In genomic region chr10:1920127-1920526, GRCh38 we compare ENCODE assay signal across 35 cellular contexts.
"Had no signal": no experiment of that assay in that cellular context is flagged by ENCODE, and none has a peak within 500 bp of the region (broad histone marks: within the 10 kb centered on the region; RNA-seq: fewer than 3 reads in every experiment).

No MANE protein-coding gene starts in this region.

- H3K27me3 ChIP-seq: ascending aorta, cardiac muscle cell had no signal

- H3K9me3 Mint-ChIP-seq: activated CD4-positive, alpha-beta memory T cell treated with anti-CD3 and anti-CD28 coated beads for 36 hours; activated CD8-positive, alpha-beta T cell treated with anti-CD3 and anti-CD28 coated beads for 36 hours; activated naive CD4-positive, alpha-beta T cell treated with anti-CD3 and anti-CD28 coated beads, Interleukin-2, amount 10 ng/mL, durations not matched to agents 7 days and 5 days; activated T-helper 1 cell treated with anti-CD3 and anti-CD28 coated beads, Interleukin-12 subunit alpha, Interleukin-12 subunit beta, Interleukin-2, Interleukin-4 antibody, amounts not matched to agents 30 ng/mL and 10 ng/mL and 1 ng/mL, durations not matched to agents 14 hours and 24 hours and 36 hours; activated T-helper 2 cell treated with anti-CD3 and anti-CD28 coated beads, Interferon-gamma antibody, Interleukin-2, Interleukin-4, amounts not matched to agents 10 μg/mL and 5 μg/mL and 100 μg/mL, durations not matched to agents 14 hours and 24 hours and 36 hours; central memory CD8-positive, alpha-beta T cell; T-helper 1 cell treated with Interleukin-12 subunit alpha and Interleukin-12 subunit beta and Interleukin-4 antibody, amounts not matched to agents 30 μg/mL and 1 μg/mL, for 36 hours; T-helper 2 cell treated with Interferon-gamma antibody and Interleukin-4, amounts not matched to agents 5 μg/mL and 100 μg/mL, for 36 hours had no signal

- H3K36me3 Mint-ChIP-seq: activated CD4-positive, alpha-beta memory T cell treated with anti-CD3 and anti-CD28 coated beads for 36 hours; activated naive CD4-positive, alpha-beta T cell treated with anti-CD3 and anti-CD28 coated beads, Interleukin-2, amount 10 ng/mL, durations not matched to agents 7 days and 5 days; activated naive CD4-positive, alpha-beta T cell treated with anti-CD3 and anti-CD28 coated beads, Interleukin-2, amount 50 U/mL, for 24 hours; brain had no signal

- H3K4me3 ChIP-seq: ascending aorta, cardiac muscle cell had no signal

- H3K9me3 ChIP-seq: ascending aorta had no signal

- FAIRE-seq: bronchial epithelial cell, TTC549 had no signal

- H3K36me3 ChIP-seq: ascending aorta, cardiac muscle cell had no signal

- H3K4me1 ChIP-seq: ascending aorta had no signal

- H3K4me1 Mint-ChIP-seq: activated naive CD4-positive, alpha-beta T cell treated with anti-CD3 and anti-CD28 coated beads, Interleukin-2, amount 10 ng/mL, durations not matched to agents 7 days and 5 days; central memory CD8-positive, alpha-beta T cell had no signal

- DNase-seq: activated B cell treated with CpG ODN at 0.5 μM for 24 hours; activated CD4-positive, alpha-beta memory T cell treated with anti-CD3 and anti-CD28 coated beads for 36 hours; activated CD4-positive, alpha-beta T cell treated with anti-CD3 and anti-CD28 coated beads for 48 hours; activated CD4-positive, CD25-positive, alpha-beta regulatory T cell treated with anti-CD3 and anti-CD28 coated beads, Interleukin-2, amount 50 U/mL, for 72 hours; activated CD8-positive, alpha-beta memory T cell treated with anti-CD3 and anti-CD28 coated beads, Interleukin-2, amount 50 U/mL, for 4 hours; activated CD8-positive, alpha-beta T cell treated with anti-CD3 and anti-CD28 coated beads for 36 hours; activated effector memory CD4-positive, alpha-beta T cell treated with Interleukin-2 at 50 U/mL for 16 hours; activated gamma-delta T cell; activated naive CD4-positive, alpha-beta T cell treated with anti-CD3 and anti-CD28 coated beads, Interleukin-2, amount 10 ng/mL, durations not matched to agents 7 days and 5 days; activated naive CD4-positive, alpha-beta T cell treated with Interleukin-2 at 50 U/mL for 16 hours; activated T-cell treated with anti-CD3 and anti-CD28 coated beads for 4 hours; activated T-cell treated with anti-CD3 and anti-CD28 coated beads, Interleukin-2, amount 50 U/mL, for 1 hour; activated T-cell treated with anti-CD3 and anti-CD28 coated beads, Interleukin-2, amount 50 U/mL, for 4 hours; activated T-cell treated with anti-CD3 and anti-CD28 coated beads, Interleukin-2, amount 50 U/mL, for 72 hours; amygdala; anterior cingulate cortex; caudate nucleus; cerebellar nuclear complex; SW 1271; T-helper 1 cell; T-helper 2 cell; T-helper 9 cell had no signal

- H3K27ac ChIP-seq: ascending aorta, cardiac muscle cell, VCaP had no signal

- ATAC-seq: activated CD8-positive, alpha-beta T cell treated with anti-CD3 and anti-CD28 coated beads for 36 hours; activated T-cell treated with anti-CD3 and anti-CD28 coated beads, Interleukin-2, amount 50 U/mL, for 72 hours had no signal

- H3K4me3 Mint-ChIP-seq: activated B cell treated with CpG ODN at 0.5 μM for 24 hours; activated CD4-positive, alpha-beta memory T cell treated with anti-CD3 and anti-CD28 coated beads for 36 hours; activated CD8-positive, alpha-beta T cell treated with anti-CD3 and anti-CD28 coated beads for 36 hours; activated naive CD4-positive, alpha-beta T cell treated with anti-CD3 and anti-CD28 coated beads, Interleukin-2, amount 10 ng/mL, durations not matched to agents 7 days and 5 days; activated naive CD4-positive, alpha-beta T cell treated with anti-CD3 and anti-CD28 coated beads, Interleukin-2, amount 50 U/mL, for 24 hours; activated naive CD8-positive, alpha-beta T cell; activated T-cell treated with anti-CD3 and anti-CD28 coated beads, Interleukin-2, amount 50 U/mL, for 4 hours; activated T-cell treated with anti-CD3 and anti-CD28 coated beads, Interleukin-2, amount 50 U/mL, for 72 hours; activated T-helper 1 cell treated with anti-CD3 and anti-CD28 coated beads, Interleukin-12 subunit alpha, Interleukin-12 subunit beta, Interleukin-2, Interleukin-4 antibody, amounts not matched to agents 30 ng/mL and 10 ng/mL and 1 ng/mL, durations not matched to agents 14 hours and 24 hours and 36 hours; brain; central memory CD8-positive, alpha-beta T cell; T-helper 1 cell treated with Interleukin-12 subunit alpha and Interleukin-12 subunit beta and Interleukin-4 antibody, amounts not matched to agents 30 μg/mL and 1 μg/mL, for 36 hours; T-helper 2 cell treated with Interferon-gamma antibody and Interleukin-4, amounts not matched to agents 5 μg/mL and 100 μg/mL, for 36 hours had no signal

- H3K27me3 Mint-ChIP-seq: activated naive CD4-positive, alpha-beta T cell treated with anti-CD3 and anti-CD28 coated beads, Interleukin-2, amount 10 ng/mL, durations not matched to agents 7 days and 5 days; activated naive CD4-positive, alpha-beta T cell treated with anti-CD3 and anti-CD28 coated beads, Interleukin-2, amount 50 U/mL, for 24 hours; activated naive CD8-positive, alpha-beta T cell; brain had no signal

- H3K27ac Mint-ChIP-seq: activated B cell treated with CpG ODN at 0.5 μM for 24 hours; activated CD4-positive, alpha-beta memory T cell treated with anti-CD3 and anti-CD28 coated beads for 36 hours; activated CD8-positive, alpha-beta T cell treated with anti-CD3 and anti-CD28 coated beads for 36 hours; activated naive CD4-positive, alpha-beta T cell treated with anti-CD3 and anti-CD28 coated beads, Interleukin-2, amount 10 ng/mL, durations not matched to agents 7 days and 5 days; activated naive CD4-positive, alpha-beta T cell treated with anti-CD3 and anti-CD28 coated beads, Interleukin-2, amount 50 U/mL, for 24 hours; activated naive CD8-positive, alpha-beta T cell; activated T-cell treated with anti-CD3 and anti-CD28 coated beads, Interleukin-2, amount 50 U/mL, for 72 hours; activated T-helper 1 cell treated with anti-CD3 and anti-CD28 coated beads, Interleukin-12 subunit alpha, Interleukin-12 subunit beta, Interleukin-2, Interleukin-4 antibody, amounts not matched to agents 30 ng/mL and 10 ng/mL and 1 ng/mL, durations not matched to agents 14 hours and 24 hours and 36 hours; activated T-helper 2 cell treated with anti-CD3 and anti-CD28 coated beads, Interferon-gamma antibody, Interleukin-2, Interleukin-4, amounts not matched to agents 10 μg/mL and 5 μg/mL and 100 μg/mL, durations not matched to agents 14 hours and 24 hours and 36 hours; brain; T-helper 1 cell treated with Interleukin-12 subunit alpha and Interleukin-12 subunit beta and Interleukin-4 antibody, amounts not matched to agents 30 μg/mL and 1 μg/mL, for 36 hours; T-helper 2 cell treated with Interferon-gamma antibody and Interleukin-4, amounts not matched to agents 5 μg/mL and 100 μg/mL, for 36 hours had no signal
